9 cellular contexts compared by ENCODE assay signal in the genomic region with DNA sequence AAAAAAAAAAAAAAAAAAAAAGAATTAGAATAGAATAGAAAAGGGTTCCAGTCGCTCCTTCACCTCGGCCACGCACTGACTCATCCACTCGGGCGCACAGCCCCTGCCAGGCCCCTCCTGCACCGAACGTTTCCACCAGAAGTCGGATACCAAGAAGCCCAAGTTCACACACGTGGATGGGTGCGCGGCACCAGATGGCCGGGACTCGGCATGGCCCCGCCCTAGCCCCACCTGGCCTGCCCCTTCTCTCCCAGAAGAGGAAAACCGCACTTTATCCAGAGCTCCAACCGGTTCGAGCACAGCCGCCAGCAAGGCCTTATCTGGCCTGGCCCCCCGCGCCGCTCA. TPM values are rescaled to one million over a fixed set of nuclear protein-coding genes. Genes with fewer than 3 reads are reported as not detected.
DNase-seq lines count a peak whose midpoint lies in the region; ATAC-seq, FAIRE-seq and TF ChIP-seq lines count a peak whose summit lies in the region.
"Had no signal": no experiment of that assay in that cellular context is flagged by ENCODE, and none has a peak within 500 bp of the region (broad histone marks: within the 10 kb centered on the region; RNA-seq: fewer than 3 reads in every experiment).

No MANE protein-coding gene starts in this region.

- no peaks in the 10 kb centered on the region for H3K9me3 ChIP-seq in DND-41 (ENCODE audit: insufficient read depth, low read length, severe bottlenecking)
- H3K9me3 ChIP-seq in NT2/D1 (ENCODE audit: insufficient read depth, low read length): no peaks in the 10 kb centered on the region
- no peaks in the 10 kb centered on the region for H3K9me3 ChIP-seq in parathyroid adenoma (ENCODE audit: control insufficient read depth, low read length)

- DNase-seq in DND-41 (peak; percentile 74), NT2/D1 (ENCODE audit: low read depth, low spot score) (peak; percentile 20), chondrocyte (ENCODE audit: low spot score) (no peak), frontal cortex (ENCODE audit: low spot score in 2 of 2) (no peak), SKM-1 (lab: John Stamatoyannopoulos, UW; ENCODE audit: unreplicated experiment) (no peak)

- H3K36me3 Mint-ChIP-seq in chondrocyte (ENCODE audit: low read depth): no peaks in the 10 kb centered on the region

- ATAC-seq in DND-41 (ENCODE audit: insufficient read depth, low read depth) (peak; percentile 23), HG02759 (IDR thresholded peaks at IDR 0.05; ENCODE audit: unreplicated experiment) (no peak), GM21619 (IDR thresholded peaks at IDR 0.05; ENCODE audit: unreplicated experiment) (no peak)

- no peak for TF ChIP-seq CTCF in DND-41 (IDR thresholded peaks at IDR 0.05; ENCODE audit: borderline replicate concordance, extremely low read depth, low read length, poor library complexity, severe bottlenecking)
- TF ChIP-seq CTCF in chondrocyte (IDR thresholded peaks at IDR 0.05): no peak
- no peak for TF ChIP-seq CTCF in parathyroid adenoma (IDR thresholded peaks at IDR 0.05)

- no peaks in the 10 kb centered on the region for H3K27me3 ChIP-seq in DND-41 (ENCODE audit: insufficient read depth, low read length, poor library complexity)
- H3K27me3 ChIP-seq in NT2/D1 (ENCODE audit: insufficient read depth, insufficient read length): peaks cover 19% of the 10 kb centered on the region
- no peaks in the 10 kb centered on the region for H3K27me3 ChIP-seq in parathyroid adenoma (ENCODE audit: control insufficient read depth, insufficient read depth, low read length)

- H2AFZ ChIP-seq in DND-41 (ENCODE audit: low read depth, low read length): peak overlapping the region; percentile 80
- no peak overlapping the region for H2AFZ ChIP-seq in parathyroid adenoma

- H3K4me1 Mint-ChIP-seq in chondrocyte (ENCODE audit: low read depth): peaks cover 26% of the 10 kb centered on the region

- H3K4me1 ChIP-seq in DND-41 (ENCODE audit: insufficient read depth, low read length) (peaks cover 23% of the 10 kb centered on the region), NT2/D1 (ENCODE audit: insufficient read depth, insufficient read length) (peaks cover 24% of the 10 kb centered on the region), parathyroid adenoma (peaks cover 8% of the 10 kb centered on the region)

- peak overlapping the region in 1 of 2 experiments; percentile 60; a peak in 2 of 4 replicates for H3K4me3 ChIP-seq in DND-41 (ENCODE audit: low read depth in 1 of 2, low read length in 2 of 2)
- peak overlapping the region; percentile 54 for H3K4me3 ChIP-seq in NT2/D1 (ENCODE audit: insufficient read length, low read depth)
- H3K4me3 ChIP-seq in parathyroid adenoma (ENCODE audit: low read depth, low read length): peak overlapping the region; percentile 63

- H3K4me2 ChIP-seq in DND-41 (ENCODE audit: insufficient read depth, low read length): peak overlapping the region; percentile 93
- H3K4me2 ChIP-seq in parathyroid adenoma (ENCODE audit: low read length): peak overlapping the region; percentile 96

- no peaks in the 10 kb centered on the region for H3K9me3 Mint-ChIP-seq in chondrocyte (ENCODE audit: low read depth)
- H3K9me3 Mint-ChIP-seq: T-helper 2 cell treated with Interferon-gamma antibody and Interleukin-4, amounts not matched to agents 5 μg/mL and 100 μg/mL, for 36 hours had no signal

- FAIRE-seq in frontal cortex (lab: Jason Lieb, UNC): no peak

- H3K4me3 Mint-ChIP-seq in chondrocyte (ENCODE audit: unreplicated experiment): peak overlapping the region; percentile 41

- peaks cover 15% of the 10 kb centered on the region for H3K27me3 Mint-ChIP-seq in chondrocyte (ENCODE audit: low read depth)

- H3K27ac Mint-ChIP-seq in chondrocyte (ENCODE audit: unreplicated experiment): no peak overlapping the region

- H3K27ac ChIP-seq in DND-41 (ENCODE audit: low read length) (peak overlapping the region; percentile 62; the same call in 1 of the 2 replicates), parathyroid adenoma (no peak overlapping the region)

- peak overlapping the region; percentile 56 for H3K9ac ChIP-seq in DND-41 (ENCODE audit: low read depth, low read length)
- H3K9ac ChIP-seq in NT2/D1 (ENCODE audit: insufficient read length, low read depth): peak overlapping the region; percentile 64
- H3K9ac ChIP-seq in parathyroid adenoma: no peak overlapping the region

- H4K20me1 ChIP-seq in DND-41 (ENCODE audit: insufficient read depth, low read length): 0 out of 2 replicates have a peak, but pooled peaks cover 9% of the 10 kb centered on the region

- H3K36me3 ChIP-seq in DND-41 (ENCODE audit: insufficient read depth, low read length) (no peaks in the 10 kb centered on the region), NT2/D1 (ENCODE audit: insufficient read depth, insufficient read length, low read length) (no peaks in the 10 kb centered on the region), parathyroid adenoma (ENCODE audit: control insufficient read depth, insufficient read depth, low read length) (no peaks in the 10 kb centered on the region)

- H3K79me2 ChIP-seq in DND-41 (ENCODE audit: insufficient read depth, low read length): no peaks in the 10 kb centered on the region
- no peaks in the 10 kb centered on the region for H3K79me2 ChIP-seq in parathyroid adenoma

RNA-seq across cellular contexts. Expression of a gene that starts 5.9 kb away (rescaled TPM):
- 0.22 to 0.80 TPM (median 0.38 TPM) in 3 replicates for total RNA-seq in chondrocyte
- 2.9 TPM for total RNA-seq in frontal cortex

RNA-seq across cellular contexts. Expression of a gene that starts 20.0 kb away (rescaled TPM):
- total RNA-seq in chondrocyte (1.9 to 6.9 TPM (median 4.8 TPM) in 3 replicates), frontal cortex (not detected)

RNA-seq across cellular contexts. Expression of a gene that starts 35.4 kb away (rescaled TPM):
- total RNA-seq in chondrocyte (24.4 to 27.5 TPM (median 25.7 TPM) in 3 replicates), frontal cortex (5.7 TPM)

RNA-seq across cellular contexts. Expression of a gene that starts 38.3 kb away (rescaled TPM):
- 27.4 to 30.6 TPM (median 28.4 TPM) in 3 replicates for total RNA-seq in chondrocyte
- 47.7 TPM for total RNA-seq in frontal cortex

RNA-seq across cellular contexts. Expression of a gene that starts 46.3 kb away (rescaled TPM):
- total RNA-seq in chondrocyte (8.1 to 11.6 TPM (median 11.2 TPM) in 3 replicates), frontal cortex (not detected)

Comparison
In these comparisons a context has a peak if more than half of its experiments do, and no peak if none do; other contexts are left out.
1. DNase-seq: peak in DND-41 (single experiment) and NT2/D1 (single experiment); none in chondrocyte (single experiment), frontal cortex (0 of 2) and SKM-1 (single experiment).